Comparison of ENCODE assay signal across 9 cellular contexts in genomic region chr4:181821039-181822004, GRCh38.
A peak's percentile ranks its signal among the peaks of the same experiment; 100 is the strongest.
DNase-seq lines count a peak whose midpoint lies in the region; TF ChIP-seq lines count a peak whose summit lies in the region.
"Had no signal": no experiment of that assay in that cellular context is flagged by ENCODE, and none has a peak within 500 bp of the region (broad histone marks: within the 10 kb centered on the region; RNA-seq: fewer than 3 reads in every experiment).

No MANE protein-coding gene starts in this region.

- CTCF ChIA-PET in HEK293 (lab: Yijun Ruan, JAX), result no interaction called here

- no peak for TF ChIP-seq EP300 in ovary (IDR thresholded peaks at IDR 0.05)

- H3K27me3 ChIP-seq in ACC112 (ENCODE audit: insufficient read depth, low read length) (no peaks in the 10 kb centered on the region), OCI-LY3 (ENCODE audit: low read depth, low read length) (no peaks in the 10 kb centered on the region), iPS-20b (ENCODE audit: insufficient read depth, low read length) (no peaks in the 10 kb centered on the region), ovary (no peaks in the 10 kb centered on the region)
- H3K27me3 ChIP-seq: adrenal gland had no signal

- intact Hi-C loops in ovary (cut with DNase I), result no loop called here
- intact Hi-C loops in lower leg skin (cut with DNase I; ENCODE audit: low total_unique reads), result no loop called here

- no peaks in the 10 kb centered on the region for H4K20me1 ChIP-seq in OCI-LY3 (ENCODE audit: insufficient read depth, low read length)

- H3K36me3 ChIP-seq in ACC112 (ENCODE audit: insufficient read depth, low read length) (no peaks in the 10 kb centered on the region), HEK293 (ENCODE audit: control insufficient read depth in 2 of 2, insufficient read depth in 1 of 2, low read length in 2 of 2) (no peaks in the 10 kb centered on the region), OCI-LY3 (replicated peaks; ENCODE audit: low read depth, low read length) (no peaks in the 10 kb centered on the region), iPS-20b (ENCODE audit: insufficient read depth, low read depth, low read length) (no peaks in the 10 kb centered on the region), ovary (no peaks in the 10 kb centered on the region)
- H3K36me3 ChIP-seq: adrenal gland had no signal

- H3K4me1 ChIP-seq in ACC112 (ENCODE audit: control insufficient read depth, insufficient read depth, low read length, unreplicated experiment) (peaks cover 11% of the 10 kb centered on the region), HEK293 (ENCODE audit: control insufficient read depth, insufficient read depth, low read length) (peaks cover 16% of the 10 kb centered on the region), OCI-LY3 (ENCODE audit: low read length) (no peaks in the 10 kb centered on the region; the same call in 1 of the 2 replicates), iPS-20b (ENCODE audit: insufficient read depth, low read length) (peaks cover 35% of the 10 kb centered on the region), ovary (ENCODE audit: insufficient read depth) (no peaks in the 10 kb centered on the region)

- no peak overlapping the region for H2AFZ ChIP-seq in ACC112 (ENCODE audit: low read length, unreplicated experiment)
- H2AFZ ChIP-seq in OCI-LY3 (ENCODE audit: low read depth, low read length), result no peak overlapping the region

- H3K9ac ChIP-seq in OCI-LY3 (ENCODE audit: low read length) (no peak overlapping the region), iPS-20b (ENCODE audit: low read depth, low read length) (peak overlapping the region; percentile 26; the same call in 1 of the 2 replicates)

- H3K4me3 ChIP-seq in ACC112 (ENCODE audit: low read depth, low read length) (peak overlapping the region; percentile 37), HEK293 (ENCODE audit: low read depth, low read length) (no peak overlapping the region), OCI-LY3 (ENCODE audit: low read length) (no peak overlapping the region), iPS-20b (ENCODE audit: low read length) (no peak overlapping the region), ovary (no peak overlapping the region), lower leg skin (ENCODE audit: low read depth, poor library complexity, severe bottlenecking) (no peak overlapping the region)
- H3K4me3 ChIP-seq: adrenal gland had no signal

- H3K79me2 ChIP-seq in ACC112 (ENCODE audit: control insufficient read depth, insufficient read depth, low read length, unreplicated experiment) (no peaks in the 10 kb centered on the region), OCI-LY3 (ENCODE audit: low read length) (no peaks in the 10 kb centered on the region)

- H3K9me3 ChIP-seq in HEK293 (ENCODE audit: control insufficient read depth, insufficient read depth, low read depth, low read length) (no peaks in the 10 kb centered on the region), OCI-LY3 (ENCODE audit: insufficient read depth, low read length) (no peaks in the 10 kb centered on the region), iPS-20b (ENCODE audit: insufficient read depth, low read depth, low read length) (peaks cover 10% of the 10 kb centered on the region), ovary (no peaks in the 10 kb centered on the region)
- H3K9me3 ChIP-seq: adrenal gland had no signal

- 0 out of 2 replicates have a peak overlapping the region, but pooled peaks have one; percentile 0 for H3K4me2 ChIP-seq in OCI-LY3 (ENCODE audit: low read length)

- WGBS in ovary, 3 donors, result 65 to 72% (median 70%) methylated on average over 11 of the region's 11 CpGs
- 64% methylated on average over 11 of the region's 11 CpGs for WGBS in lower leg skin, 2 donors

- DNase-seq in ovary (no peak), COR-L47 (lab: John Stamatoyannopoulos, UW) (no peak), lower leg skin (ENCODE audit: low spot score in 2 of 2) (no peak)
- no peak for DNase-seq in stimulated activated CD4-positive, alpha-beta T cell treated with anti-CD3 and anti-CD28 coated beads, Interleukin-4, amount 100 ng/mL, for 1 hour

- POLR2A ChIA-PET in HEK293 (lab: Yijun Ruan, JAX), result no interaction called here

- H3K27ac ChIP-seq in ACC112 (ENCODE audit: low read depth, low read length) (peak overlapping the region; percentile 45), HEK293 (ENCODE audit: extremely low read depth, low read depth, low read length) (no peak overlapping the region; the same call in 1 of the 2 replicates), OCI-LY3 (ENCODE audit: low read length) (no peak overlapping the region), iPS-20b (ENCODE audit: low read length) (no peak overlapping the region), ovary (no peak overlapping the region)
- H3K27ac ChIP-seq: adrenal gland had no signal

- TF ChIP-seq CTCF in HEK293 (tag by site-specific recombination; IDR thresholded peaks at IDR 0.05) (no peak), OCI-LY3 (IDR thresholded peaks at IDR 0.05; ENCODE audit: low read depth, low read length) (no peak), ovary (IDR thresholded peaks at IDR 0.05) (no peak), lower leg skin (IDR thresholded peaks at IDR 0.05) (no peak)

- TF ChIP-seq POLR2A in ovary (IDR thresholded peaks at IDR 0.05) (no peak), lower leg skin (IDR thresholded peaks at IDR 0.05) (no peak)

TF ChIP-seq in HEK293, 187 proteins besides CTCF, POLR2A, EP300 and RAD21:
- TF ChIP-seq MZF1 (tag by site-specific recombination; IDR thresholded peaks at IDR 0.05; ENCODE audit: borderline replicate concordance) (peak; percentile 42; the same call in 1 of the 2 replicates), YY2 (tag by site-specific recombination; IDR thresholded peaks at IDR 0.05) (no peak)
TF ChIP-seq in HEK293: peak in this region for 1.
